16 cellular contexts compared by ENCODE assay signal in genomic region chr5:149424371-149425315, GRCh38. TPM values are rescaled to one million over a fixed set of nuclear protein-coding genes. Genes with fewer than 3 reads are reported as not detected.
DNase-seq lines count a peak whose midpoint lies in the region; ATAC-seq and TF ChIP-seq lines count a peak whose summit lies in the region.
"Had no signal": no experiment of that assay in that cellular context is flagged by ENCODE, and none has a peak within 500 bp of the region (broad histone marks: within the 10 kb centered on the region; RNA-seq: fewer than 3 reads in every experiment).

No MANE protein-coding gene starts in this region.

- H3K27ac Mint-ChIP-seq in H9, result peak overlapping the region; percentile 5 to 87 (median 81); a peak in 4 of 7 replicates
- H3K27ac Mint-ChIP-seq: natural killer cell treated with Interleukin-12 subunit alpha and Interleukin-12 subunit beta and Interleukin-15 and Interleukin-18, amount 100 ng/mL, for 72 hours had no signal

- H2AFZ ChIP-seq in H9 (ENCODE audit: low read length), result no peak overlapping the region
- H2AFZ ChIP-seq in smooth muscle cell (ENCODE audit: low read depth), result no peak overlapping the region

- H3K36me3 ChIP-seq in smooth muscle cell (ENCODE audit: low read depth), result no peaks in the 10 kb centered on the region

- H3K79me2 ChIP-seq in H9 (ENCODE audit: insufficient read depth, low read length), result no peaks in the 10 kb centered on the region
- peaks cover 47% of the 10 kb centered on the region for H3K79me2 ChIP-seq in smooth muscle cell (ENCODE audit: low read depth)

- H2BK120ac ChIP-seq in H9 (ENCODE audit: low read depth, low read length, poor library complexity, severe bottlenecking), result no peak overlapping the region

- TF ChIP-seq CTCF in H9 (conservative IDR thresholded peaks at IDR 0.05) (no peak), choroid plexus epithelial cell (conservative IDR thresholded peaks at IDR 0.05; ENCODE audit: low read depth, low read length) (no peak), smooth muscle cell (IDR thresholded peaks at IDR 0.05; ENCODE audit: borderline replicate concordance, insufficient read depth, poor library complexity, severe bottlenecking) (no peak)

- H2BK5ac ChIP-seq in H9 (ENCODE audit: insufficient read length, low read length), result no peak overlapping the region

- no peak overlapping the region for H3K18ac ChIP-seq in H9 (ENCODE audit: insufficient read length, low read depth, low read length)

- H3K4me2 ChIP-seq in H9 (ENCODE audit: insufficient read depth, insufficient read length, low read length), result no peak overlapping the region
- H3K4me2 ChIP-seq in smooth muscle cell, result peak overlapping the region; percentile 81
- H3K4me2 ChIP-seq: KMS-11 had no signal

- no peaks in the 10 kb centered on the region for H3K27me3 Mint-ChIP-seq in H9 (ENCODE audit: low read depth)

- H3K4me1 ChIP-seq in H9 (ENCODE audit: insufficient read depth, low read length), result peaks cover 8% of the 10 kb centered on the region; the same call in 1 of the 2 replicates
- H3K4me1 ChIP-seq in smooth muscle cell (ENCODE audit: low read depth), result peaks cover 17% of the 10 kb centered on the region

- no peak overlapping the region; the same call in 1 of the 2 replicates for H3K4ac ChIP-seq in H9 (ENCODE audit: low read depth, low read length)

- no peaks in the 10 kb centered on the region for H3K27me3 ChIP-seq in H9 (ENCODE audit: insufficient read depth, low read length)
- no peaks in the 10 kb centered on the region for H3K27me3 ChIP-seq in smooth muscle cell (ENCODE audit: low read depth)

- H3K23me2 ChIP-seq in H9 (ENCODE audit: insufficient read length, low read depth, low read length, poor library complexity, severe bottlenecking), result no peaks in the 10 kb centered on the region

- peaks cover 67% of the 10 kb centered on the region for H3F3A ChIP-seq in smooth muscle cell (ENCODE audit: low read depth)

- H3K4me3 Mint-ChIP-seq in H9, result peak overlapping the region in 1 of 2 experiments; percentile 26; a peak in 1 of 5 replicates
- H3K4me3 Mint-ChIP-seq: natural killer cell treated with Interleukin-12 subunit alpha and Interleukin-12 subunit beta and Interleukin-15 and Interleukin-18, amount 100 ng/mL, for 72 hours had no signal

- H3K56ac ChIP-seq in H9 (ENCODE audit: insufficient read length, low read depth, low read length), result no peak overlapping the region

- H3K4me1 Mint-ChIP-seq in H9, result peaks cover 52 to 64% of the 10 kb centered on the region in 2 experiments

- no peak overlapping the region for H3K23ac ChIP-seq in H9 (ENCODE audit: insufficient read length, low read depth, low read length)

- H3K14ac ChIP-seq in H9 (ENCODE audit: insufficient read depth, low read length), result no peak overlapping the region

- H3K36me3 Mint-ChIP-seq in H9 (ENCODE audit: insufficient read depth in 1 of 3, low read depth in 3 of 3), result no peaks in the 10 kb centered on the region; a peak in 1 of 7 replicates
- H3K36me3 Mint-ChIP-seq: natural killer cell treated with Interleukin-12 subunit alpha and Interleukin-12 subunit beta and Interleukin-15 and Interleukin-18, amount 100 ng/mL, for 72 hours had no signal

- H4K5ac ChIP-seq in H9 (ENCODE audit: insufficient read length, low read depth, low read length), result no peak overlapping the region

- H3K9ac ChIP-seq in H9 (ENCODE audit: extremely low read depth, insufficient read length, low read length), result no peak overlapping the region
- peak overlapping the region; percentile 58 for H3K9ac ChIP-seq in smooth muscle cell (ENCODE audit: low read depth)
- H3K9ac ChIP-seq: KMS-11 had no signal

- H2BK20ac ChIP-seq in H9 (ENCODE audit: low read depth, low read length, poor library complexity, severe bottlenecking), result no peak overlapping the region

- no peak overlapping the region for H2BK12ac ChIP-seq in H9 (ENCODE audit: insufficient read length, low read depth, low read length)

- H2BK15ac ChIP-seq in H9 (ENCODE audit: low read depth, low read length), result no peak overlapping the region

- no peak overlapping the region for H4K8ac ChIP-seq in H9 (replicated peaks; ENCODE audit: insufficient read length, low read depth, low read length)

- H3K9me3 ChIP-seq in H9 (ENCODE audit: control insufficient read depth, low read depth, low read length) (no peaks in the 10 kb centered on the region), smooth muscle cell (replicated peaks; ENCODE audit: low read depth) (no peaks in the 10 kb centered on the region)

- H3K79me1 ChIP-seq in H9 (ENCODE audit: insufficient read depth, low read depth, low read length, poor library complexity, severe bottlenecking), result no peaks in the 10 kb centered on the region

- H4K20me1 ChIP-seq in H9 (ENCODE audit: control insufficient read depth, insufficient read depth, insufficient read length), result no peaks in the 10 kb centered on the region
- H4K20me1 ChIP-seq in smooth muscle cell (ENCODE audit: low read depth), result peaks cover 13% of the 10 kb centered on the region

- H3K27ac ChIP-seq in H9 (ENCODE audit: insufficient read length, low read depth, low read length) (no peak overlapping the region), smooth muscle cell (ENCODE audit: low read depth) (peak overlapping the region; percentile 95), caudate nucleus (ENCODE audit: low read depth, low read length) (no peak overlapping the region)
- H3K27ac ChIP-seq: KMS-11 had no signal

- no peak overlapping the region for H3T11ph ChIP-seq in H9 (ENCODE audit: low read length)

- no peak overlapping the region for H2AK5ac ChIP-seq in H9 (ENCODE audit: insufficient read length, low read length)

- no peak overlapping the region for H4K91ac ChIP-seq in H9 (ENCODE audit: insufficient read length, low read depth, low read length)

- DNase-seq in H9, result peak; percentile 92
- no peak for DNase-seq in choroid plexus epithelial cell (ENCODE audit: low read depth)
- DNase-seq in left kidney (ENCODE audit: low read depth, low spot score), result peak; percentile 61
- DNase-seq in smooth muscle cell (lab: John Stamatoyannopoulos, UW; ENCODE audit: unreplicated experiment), result no peak
- DNase-seq in Ammon's horn (ENCODE audit: low spot score), result no peak
- DNase-seq in caudate nucleus (lab: John Stamatoyannopoulos, UW), result no peak
- DNase-seq in SHP77 treated with DMSO at 0.1 percent for 48 hours (lab: John Stamatoyannopoulos, UW), result no peak
- DNase-seq: AML-193, NCI-H146, NCI-H526 treated with DMSO at 0.1 percent for 48 hours, SIG-M5 had no signal

- no peaks in the 10 kb centered on the region; a peak in 1 of 5 replicates for H3K9me3 Mint-ChIP-seq in H9
- H3K9me3 Mint-ChIP-seq: natural killer cell treated with Interleukin-12 subunit alpha and Interleukin-12 subunit beta and Interleukin-15 and Interleukin-18, amount 100 ng/mL, for 72 hours had no signal

- no CpG with 5 or more reads among the region's 10 CpGs for WGBS in H9 (ENCODE audit: extremely low coverage, insufficient read length, low lambda C conversion rate)
- 59% methylated on average over 10 of the region's 10 CpGs for WGBS in smooth muscle cell (ENCODE audit: low lambda C conversion rate)

- peak overlapping the region; percentile 2 for H3K4me3 ChIP-seq in choroid plexus epithelial cell (ENCODE audit: low read depth, low read length)
- H3K4me3 ChIP-seq in smooth muscle cell, result peak overlapping the region; percentile 34

- ATAC-seq in activated CD4-positive, CD25-positive, alpha-beta regulatory T cell treated with anti-CD3 and anti-CD28 coated beads, Interleukin-2, amount 50 U/mL, for 24 hours, result no peak
- ATAC-seq: natural killer cell treated with Interleukin-12 subunit alpha and Interleukin-12 subunit beta and Interleukin-15 and Interleukin-18, amount 100 ng/mL, for 72 hours had no signal

RNA-seq across cellular contexts. Expression of gene IL17B, which starts 45.6 kb away (rescaled TPM):
- total RNA-seq in H9 (2021), result not detected in 2 replicates
- total RNA-seq in smooth muscle cell, result 12.0 and 24.8 TPM in 2 replicates
- polyA plus RNA-seq in smooth muscle cell, result 10.4 and 11.6 TPM in 2 replicates
- total RNA-seq: Daoy; endothelial cell of umbilical vein; natural killer cell treated with Interleukin-12 subunit alpha and Interleukin-12 subunit beta and Interleukin-15 and Interleukin-18, amount 100 ng/mL, for 72 hours had no signal
- polyA plus RNA-seq: endothelial cell of umbilical vein had no signal

Comparison
In these comparisons a context has a peak if more than half of its experiments do, and no peak if none do; other contexts are left out.
1. DNase-seq: peak in H9 (single experiment) and left kidney (single experiment); none in choroid plexus epithelial cell (single experiment), smooth muscle cell (single experiment), Ammon's horn (single experiment), caudate nucleus (0 of 61) and SHP77 treated with DMSO at 0.1 percent for 48 hours (single experiment).
2. RNA of gene IL17B, which starts 45.6 kb away (total RNA-seq): 12.0 to 24.8 TPM in smooth muscle cell; not detected in H9; every median in the first group is over 10 times any median in the second.